In genomic region chr7:102152672-102153585, GRCh38 we compare ENCODE assay signal across 11 cellular contexts.
DNase-seq lines count a peak whose midpoint lies in the region; ATAC-seq and TF ChIP-seq lines count a peak whose summit lies in the region.
"Had no signal": no experiment of that assay in that cellular context is flagged by ENCODE, and none has a peak within 500 bp of the region (broad histone marks: within the 10 kb centered on the region; RNA-seq: fewer than 3 reads in every experiment).

No MANE protein-coding gene starts in this region.

- H3K4me3 ChIP-seq in NT2/D1 (ENCODE audit: insufficient read length, low read depth): no peak overlapping the region

- H3K36me3 Mint-ChIP-seq in nephron (ENCODE audit: low read depth): peaks cover 28% of the 10 kb centered on the region

- no peaks in the 10 kb centered on the region for H3K27me3 ChIP-seq in NT2/D1 (ENCODE audit: insufficient read depth, insufficient read length)
- no peaks in the 10 kb centered on the region for H3K27me3 ChIP-seq in foreskin keratinocyte

- peak overlapping the region; percentile 33 to 81 (median 63) for H3K27ac Mint-ChIP-seq in nephron

- TF ChIP-seq CTCF in foreskin keratinocyte (conservative IDR thresholded peaks at IDR 0.05): no peak
- no peak for TF ChIP-seq CTCF in nephron (IDR thresholded peaks at IDR 0.05; ENCODE audit: unreplicated experiment in 3 of 3)

- peaks cover 6% of the 10 kb centered on the region for H3K4me1 ChIP-seq in NT2/D1 (ENCODE audit: insufficient read depth, insufficient read length)
- H3K4me1 ChIP-seq in foreskin keratinocyte: peaks cover 11% of the 10 kb centered on the region

- peaks cover 41% of the 10 kb centered on the region for H3K4me1 Mint-ChIP-seq in nephron
- H3K4me1 Mint-ChIP-seq: central memory CD8-positive, alpha-beta T cell had no signal

- no peak overlapping the region for H3K9ac ChIP-seq in NT2/D1 (ENCODE audit: insufficient read length, low read depth)

- H3K9me3 ChIP-seq in NT2/D1 (ENCODE audit: insufficient read depth, low read length): no peaks in the 10 kb centered on the region

- H3K36me3 ChIP-seq in NT2/D1 (ENCODE audit: insufficient read depth, insufficient read length, low read length): no peaks in the 10 kb centered on the region

- H3K27ac ChIP-seq in foreskin keratinocyte: peak overlapping the region; percentile 93

- no peaks in the 10 kb centered on the region for H3K27me3 Mint-ChIP-seq in nephron (ENCODE audit: low read depth)
- H3K27me3 Mint-ChIP-seq: central memory CD8-positive, alpha-beta T cell had no signal

- DNase-seq in EH (ENCODE audit: low read depth): peak; percentile 46
- peak; percentile 91 for DNase-seq in NT2/D1 (ENCODE audit: low read depth, low spot score)
- DNase-seq in foreskin keratinocyte: peak; percentile 93 to 97
- DNase-seq in stimulated activated CD4-positive, alpha-beta T cell treated with anti-CD3 and anti-CD28 coated beads, Interleukin-2, amount 100 ng/mL, for 24 hours: no peak
- DNase-seq in effector CD8-positive, alpha-beta T cell (lab: John Stamatoyannopoulos, UW): no peak
- DNase-seq: GOT3, MV-4-11 had no signal

- no peaks in the 10 kb centered on the region for H3K9me3 Mint-ChIP-seq in nephron
- H3K9me3 Mint-ChIP-seq: central memory CD8-positive, alpha-beta T cell had no signal

- ATAC-seq in foreskin keratinocyte (peak; percentile 94), GM21381 (IDR thresholded peaks at IDR 0.05; ENCODE audit: unreplicated experiment) (no peak), HG03097 (IDR thresholded peaks at IDR 0.05; ENCODE audit: low FRiP score, unreplicated experiment) (no peak)

- no peak overlapping the region for H3K4me3 Mint-ChIP-seq in nephron
- H3K4me3 Mint-ChIP-seq: central memory CD8-positive, alpha-beta T cell had no signal

Comparison
In these comparisons a context has a peak if more than half of its experiments do, and no peak if none do; other contexts are left out.
1. DNase-seq: peak in EH (single experiment), NT2/D1 (single experiment) and foreskin keratinocyte (2 of 2); none in stimulated activated CD4-positive, alpha-beta T cell treated with anti-CD3 and anti-CD28 coated beads, Interleukin-2, amount 100 ng/mL, for 24 hours (0 of 2) and effector CD8-positive, alpha-beta T cell (single experiment).